ENCODE assay signal across 1 cellular context in genomic region chr18:69946608-69947155, GRCh38.
TF ChIP-seq lines count a peak whose summit lies in the region.

No MANE protein-coding gene starts in this region.

TF ChIP-seq in GM12878, 131 proteins besides CTCF, POLR2A, EP300 and RAD21 (continued from another document):
- TF ChIP-seq RELA (IDR thresholded peaks at IDR 0.05; ENCODE audit: borderline replicate concordance, partially characterized antibody) (no peak), ZNF217 (IDR thresholded peaks at IDR 0.05) (no peak), RCOR1 (conservative IDR thresholded peaks at IDR 0.05; ENCODE audit: low read depth, low read length) (no peak), CBX3 (IDR thresholded peaks at IDR 0.05; ENCODE audit: borderline replicate concordance, low read depth) (no peak), BRCA1 (IDR thresholded peaks at IDR 0.05; ENCODE audit: low read depth, low read length) (no peak), EED (IDR thresholded peaks at IDR 0.05; ENCODE audit: low read depth) (no peak), FOXM1 (IDR thresholded peaks at IDR 0.05; ENCODE audit: low read depth, low read length) (peak; percentile 17; the same call in 1 of the 2 replicates), STAT1 (conservative IDR thresholded peaks at IDR 0.05) (no peak), JUND (IDR thresholded peaks at IDR 0.05; ENCODE audit: low read depth, low read length) (no peak), ZNF207 (IDR thresholded peaks at IDR 0.05; ENCODE audit: borderline replicate concordance) (no peak), ZZZ3 (IDR thresholded peaks at IDR 0.05; ENCODE audit: control insufficient read depth, insufficient read length, low read depth) (no peak), EZH2 (IDR thresholded peaks at IDR 0.05; ENCODE audit: borderline replicate concordance, control insufficient read depth, low read depth, low read length) (no peak), SIX5 (IDR thresholded peaks at IDR 0.05; ENCODE audit: low read depth, low read length, severe bottlenecking) (no peak), SMARCA5 (IDR thresholded peaks at IDR 0.05) (no peak), CHD4 (IDR thresholded peaks at IDR 0.05) (no peak), PKNOX1 (IDR thresholded peaks at IDR 0.05) (no peak), SMC3 (IDR thresholded peaks at IDR 0.05; ENCODE audit: borderline replicate concordance, low read length) (no peak), MEF2A (IDR thresholded peaks at IDR 0.05; ENCODE audit: insufficient read depth, low read depth, low read length) (no peak), ZNF687 (IDR thresholded peaks at IDR 0.05) (no peak), POLR2AphosphoS5 (IDR thresholded peaks at IDR 0.05; ENCODE audit: low read length) (peak; percentile 53)
- TF ChIP-seq, protein P1, sequence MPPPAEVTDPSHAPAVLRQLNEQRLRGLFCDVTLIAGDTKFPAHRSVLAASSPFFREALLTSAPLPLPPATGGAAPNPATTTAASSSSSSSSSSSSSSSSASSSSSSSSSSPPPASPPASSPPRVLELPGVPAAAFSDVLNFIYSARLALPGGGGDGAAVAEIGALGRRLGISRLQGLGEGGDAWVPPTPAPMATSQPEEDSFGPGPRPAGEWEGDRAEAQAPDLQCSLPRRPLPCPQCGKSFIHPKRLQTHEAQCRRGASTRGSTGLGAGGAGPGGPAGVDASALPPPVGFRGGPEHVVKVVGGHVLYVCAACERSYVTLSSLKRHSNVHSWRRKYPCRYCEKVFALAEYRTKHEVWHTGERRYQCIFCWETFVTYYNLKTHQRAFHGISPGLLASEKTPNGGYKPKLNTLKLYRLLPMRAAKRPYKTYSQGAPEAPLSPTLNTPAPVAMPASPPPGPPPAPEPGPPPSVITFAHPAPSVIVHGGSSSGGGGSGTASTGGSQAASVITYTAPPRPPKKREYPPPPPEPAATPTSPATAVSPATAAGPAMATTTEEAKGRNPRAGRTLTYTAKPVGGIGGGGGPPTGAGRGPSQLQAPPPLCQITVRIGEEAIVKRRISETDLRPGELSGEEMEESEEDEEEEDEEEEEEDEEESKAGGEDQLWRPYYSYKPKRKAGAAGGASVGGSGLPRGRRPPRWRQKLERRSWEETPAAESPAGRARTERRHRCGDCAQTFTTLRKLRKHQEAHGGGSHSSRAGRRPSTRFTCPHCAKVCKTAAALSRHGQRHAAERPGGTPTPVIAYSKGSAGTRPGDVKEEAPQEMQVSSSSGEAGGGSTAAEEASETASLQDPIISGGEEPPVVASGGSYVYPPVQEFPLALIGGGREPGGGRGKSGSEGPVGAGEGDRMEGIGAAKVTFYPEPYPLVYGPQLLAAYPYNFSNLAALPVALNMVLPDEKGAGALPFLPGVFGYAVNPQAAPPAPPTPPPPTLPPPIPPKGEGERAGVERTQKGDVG (CRISPR knock-in tag; IDR thresholded peaks at IDR 0.05), result no peak
- TF ChIP-seq, protein P2, sequence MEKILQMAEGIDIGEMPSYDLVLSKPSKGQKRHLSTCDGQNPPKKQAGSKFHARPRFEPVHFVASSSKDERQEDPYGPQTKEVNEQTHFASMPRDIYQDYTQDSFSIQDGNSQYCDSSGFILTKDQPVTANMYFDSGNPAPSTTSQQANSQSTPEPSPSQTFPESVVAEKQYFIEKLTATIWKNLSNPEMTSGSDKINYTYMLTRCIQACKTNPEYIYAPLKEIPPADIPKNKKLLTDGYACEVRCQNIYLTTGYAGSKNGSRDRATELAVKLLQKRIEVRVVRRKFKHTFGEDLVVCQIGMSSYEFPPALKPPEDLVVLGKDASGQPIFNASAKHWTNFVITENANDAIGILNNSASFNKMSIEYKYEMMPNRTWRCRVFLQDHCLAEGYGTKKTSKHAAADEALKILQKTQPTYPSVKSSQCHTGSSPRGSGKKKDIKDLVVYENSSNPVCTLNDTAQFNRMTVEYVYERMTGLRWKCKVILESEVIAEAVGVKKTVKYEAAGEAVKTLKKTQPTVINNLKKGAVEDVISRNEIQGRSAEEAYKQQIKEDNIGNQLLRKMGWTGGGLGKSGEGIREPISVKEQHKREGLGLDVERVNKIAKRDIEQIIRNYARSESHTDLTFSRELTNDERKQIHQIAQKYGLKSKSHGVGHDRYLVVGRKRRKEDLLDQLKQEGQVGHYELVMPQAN (conservative IDR thresholded peaks at IDR 0.05), result no peak
